8 cellular contexts compared by ENCODE assay signal in genomic region chr2:203327918-203328734, GRCh38. TPM values are rescaled to one million over a fixed set of nuclear protein-coding genes. Genes with fewer than 3 reads are reported as not detected.
A peak's percentile ranks its signal among the peaks of the same experiment; 100 is the strongest.
DNase-seq lines count a peak whose midpoint lies in the region; ATAC-seq and TF ChIP-seq lines count a peak whose summit lies in the region.

Gene ABI2, plus strand, starts transcription at chr2:203328394. Its CDS starts 121 bp downstream, at chr2:203328515.

- H3K36me3 Mint-ChIP-seq in GM23338 (ENCODE audit: low read depth) = no peaks in the 10 kb centered on the region; the same call in 1 of the 3 replicates

- peak within 1 kb of the TSS; percentile 87 for H3K9ac ChIP-seq in Loucy (ENCODE audit: low read depth, low read length, poor library complexity, severe bottlenecking)
- peak within 1 kb of the TSS; percentile 96 for H3K9ac ChIP-seq in SK-N-MC (ENCODE audit: insufficient read length)

- H2AFZ ChIP-seq in GM23338 (peak within 1 kb of the TSS; percentile 63), Loucy (ENCODE audit: low read length) (peak within 1 kb of the TSS; percentile 99)

- H3K27ac ChIP-seq in DOHH2 (ENCODE audit: low read depth, low read length) (peak within 1 kb of the TSS; percentile 56), GM23338 (ENCODE audit: low read depth) (peak within 1 kb of the TSS; percentile 98), SK-N-MC (peak within 1 kb of the TSS; percentile 81), substantia nigra (ENCODE audit: low read depth, low read length, poor library complexity, severe bottlenecking) (peak within 1 kb of the TSS; percentile 85)

- H3K9me2 ChIP-seq in DOHH2 (replicated peaks; ENCODE audit: control insufficient read depth, low read length) (no peaks in the 10 kb centered on the region), GM23338 (ENCODE audit: insufficient read depth) (no peaks in the 10 kb centered on the region), Loucy (replicated peaks; ENCODE audit: low read depth, low read length) (no peaks in the 10 kb centered on the region)

- H3K4me3 ChIP-seq in DOHH2 (ENCODE audit: low read length) (peak within 1 kb of the TSS; percentile 97), GM23338 (peak within 1 kb of the TSS; percentile 87), Loucy (ENCODE audit: low read length, poor library complexity, severe bottlenecking) (peak within 1 kb of the TSS; percentile 87), SK-N-MC (peak within 1 kb of the TSS; percentile 99)

- H3K27ac Mint-ChIP-seq in GM23338 = peak within 1 kb of the TSS; percentile 98

- H3K27me3 ChIP-seq in DOHH2 (ENCODE audit: control insufficient read depth, low read length) (no peaks in the 10 kb centered on the region), GM23338 (ENCODE audit: insufficient read depth) (no peaks in the 10 kb centered on the region), Loucy (ENCODE audit: insufficient read depth, low read length, poor library complexity, severe bottlenecking) (peaks cover 5% of the 10 kb centered on the region)

- peak within 1 kb of the TSS; percentile 95 for H3K4me3 Mint-ChIP-seq in GM23338

- ATAC-seq in GM23338 = peak; percentile 91

- H3K9me3 ChIP-seq in DOHH2 (ENCODE audit: control insufficient read depth, insufficient read depth, low read length) = no peaks in the 10 kb centered on the region
- no peaks in the 10 kb centered on the region for H3K9me3 ChIP-seq in Loucy (ENCODE audit: insufficient read depth, low read depth, low read length)
- H3K9me3 ChIP-seq in SK-N-MC (ENCODE audit: low read depth, low read length) = no peaks in the 10 kb centered on the region

- TF ChIP-seq CTCF in DOHH2 (IDR thresholded peaks at IDR 0.05; ENCODE audit: low read depth, low read length, poor library complexity, severe bottlenecking) (no peak), GM23338 (conservative IDR thresholded peaks at IDR 0.05; ENCODE audit: low read depth in 2 of 2) (no peak), Loucy (conservative IDR thresholded peaks at IDR 0.05; ENCODE audit: low read length) (no peak)

- H3F3A ChIP-seq in DOHH2 (ENCODE audit: control insufficient read depth, insufficient read depth) = peaks cover 15% of the 10 kb centered on the region
- no peaks in the 10 kb centered on the region for H3F3A ChIP-seq in GM23338 (replicated peaks; ENCODE audit: low read depth)
- H3F3A ChIP-seq in Loucy (ENCODE audit: low read depth) = peaks cover 3% of the 10 kb centered on the region

- H3K4me2 ChIP-seq in DOHH2 (ENCODE audit: low read length) (peak within 1 kb of the TSS; percentile 94), GM23338 (peak within 1 kb of the TSS; percentile 88), Loucy (ENCODE audit: low read depth, low read length, poor library complexity, severe bottlenecking) (peak within 1 kb of the TSS; percentile 87)

- H4K20me1 ChIP-seq in DOHH2 (ENCODE audit: control insufficient read depth, insufficient read depth, low read depth, low read length) (no peaks in the 10 kb centered on the region; the same call in 1 of the 2 replicates), GM23338 (replicated peaks; ENCODE audit: insufficient read depth) (peaks cover 11% of the 10 kb centered on the region; the same call in 1 of the 2 replicates), Loucy (ENCODE audit: insufficient read depth, low read length, poor library complexity, severe bottlenecking) (peaks cover 27% of the 10 kb centered on the region)

- no peaks in the 10 kb centered on the region; the same call in 2 of the 3 replicates for H3K9me3 Mint-ChIP-seq in GM23338

- H3K4me1 ChIP-seq in DOHH2 (ENCODE audit: control insufficient read depth, low read length) (peaks cover 20% of the 10 kb centered on the region), GM23338 (ENCODE audit: insufficient read depth) (peaks cover 21% of the 10 kb centered on the region), Loucy (ENCODE audit: insufficient read depth, low read length, poor library complexity, severe bottlenecking) (peaks cover 27% of the 10 kb centered on the region)

- H3K36me3 ChIP-seq in DOHH2 (ENCODE audit: control insufficient read depth, low read length) = peaks cover 5% of the 10 kb centered on the region; the same call in 1 of the 2 replicates
- H3K36me3 ChIP-seq in GM23338 (ENCODE audit: insufficient read depth) = no peaks in the 10 kb centered on the region
- H3K36me3 ChIP-seq in Loucy (ENCODE audit: insufficient read depth, low read length) = no peaks in the 10 kb centered on the region
- H3K36me3 ChIP-seq in SK-N-MC (ENCODE audit: insufficient read depth, low read length) = 0 out of 2 replicates have a peak, but pooled peaks cover 2% of the 10 kb centered on the region

- peaks cover 5% of the 10 kb centered on the region for H3K27me3 Mint-ChIP-seq in GM23338 (ENCODE audit: insufficient read depth, low read depth, poor library complexity)

- DNase-seq in GM23338 (ENCODE audit: low spot score) (peak; percentile 96), SK-N-MC (ENCODE audit: low read depth, low spot score) (no peak), globus pallidus (ENCODE audit: low spot score) (peak; percentile 84), nucleus accumbens (lab: John Stamatoyannopoulos, UW) (peak; percentile 15 to 93 (median 82)), substantia nigra (lab: John Stamatoyannopoulos, UW) (peak; percentile 24 to 96 (median 80))
- peak; percentile 61 for DNase-seq in activated naive CD4-positive, alpha-beta T cell treated with anti-CD3 and anti-CD28 coated beads, Interleukin-2, amount 50 U/mL, for 16 hours

- peaks cover 27% of the 10 kb centered on the region for H3K4me1 Mint-ChIP-seq in GM23338

- H3K79me2 ChIP-seq in DOHH2 (ENCODE audit: control insufficient read depth, low read length) = peaks cover 48% of the 10 kb centered on the region
- peaks cover 48% of the 10 kb centered on the region for H3K79me2 ChIP-seq in GM23338 (replicated peaks; ENCODE audit: insufficient read depth)
- peaks cover 48% of the 10 kb centered on the region for H3K79me2 ChIP-seq in Loucy (ENCODE audit: insufficient read depth, low read length)

TF ChIP-seq in GM23338, 12 proteins besides CTCF, POLR2A, EP300 and RAD21 (continues in another document):
- TF ChIP-seq STAT1 (IDR thresholded peaks at IDR 0.05; ENCODE audit: unreplicated experiment) (no peak), ETS1 (IDR thresholded peaks at IDR 0.05) (peak; percentile 60; the same call in 1 of the 2 replicates)

RNA-seq across cellular contexts. Expression of gene ABI2, which starts in this region (rescaled TPM):
- 94.3 and 114 TPM in 2 replicates for total RNA-seq in GM23338 (2014; rRNA removed; shearing (Covaris generic))
- polyA plus RNA-seq in GM23338 (2016; fragmentation: Nextera tagmentation; extraction: Ambion mirVana) = 37.2 and 46.5 TPM in 2 replicates
